Comparison of ENCODE assay signal across 1 cellular context in genomic region chr3:51538459-51539290, GRCh38.
TF ChIP-seq lines count a peak whose summit lies in the region.

Gene RAD54L2 (plus strand): TSS chr3:51538719. CDS start chr3:51590421, 51,702 bp downstream.

TF ChIP-seq in HepG2, 621 proteins besides CTCF, POLR2A, EP300 and RAD21 (continued from another document and continues in another):
- TF ChIP-seq TOPORS (CRISPR knock-in tag; IDR thresholded peaks at IDR 0.05) (peak; percentile 91), HMGA1 (CRISPR knock-in tag; conservative IDR thresholded peaks at IDR 0.05) (no peak), MXD3 (CRISPR knock-in tag; IDR thresholded peaks at IDR 0.05) (peak; percentile 94), CCAR2 (optimal IDR thresholded peaks at IDR 0.05; ENCODE audit: low read depth, low read length) (peak; percentile 97), SP1 (IDR thresholded peaks at IDR 0.05) (no peak), SP1 (CRISPR knock-in tag; IDR thresholded peaks at IDR 0.05) (peak; percentile 94), ZFP91 (CRISPR knock-in tag; IDR thresholded peaks at IDR 0.05; ENCODE audit: borderline replicate concordance) (peak; percentile 96), ZNF746 (CRISPR knock-in tag; IDR thresholded peaks at IDR 0.05) (no peak), ZUFSP (CRISPR knock-in tag; IDR thresholded peaks at IDR 0.05; ENCODE audit: borderline replicate concordance) (no peak), SRF (IDR thresholded peaks at IDR 0.05; ENCODE audit: low read depth, low read length) (peak; percentile 59; the same call in 1 of the 2 replicates), YEATS2 (CRISPR knock-in tag; IDR thresholded peaks at IDR 0.05; ENCODE audit: borderline replicate concordance) (peak; percentile 98), ZNF18 (CRISPR knock-in tag; IDR thresholded peaks at IDR 0.05; ENCODE audit: insufficient replicate concordance) (peak; percentile 61), ZNF639 (CRISPR knock-in tag; conservative IDR thresholded peaks at IDR 0.05) (peak; percentile 99), ZNF354B (CRISPR knock-in tag; IDR thresholded peaks at IDR 0.05) (no peak), PBX3 (CRISPR knock-in tag; IDR thresholded peaks at IDR 0.05; ENCODE audit: borderline replicate concordance) (no peak), ZSCAN12 (CRISPR knock-in tag; IDR thresholded peaks at IDR 0.05) (no peak), MAF1 (CRISPR knock-in tag; IDR thresholded peaks at IDR 0.05; ENCODE audit: borderline replicate concordance) (peak; percentile 93; the same call in 1 of the 2 replicates), NFYB (CRISPR knock-in tag; IDR thresholded peaks at IDR 0.05) (0 out of 2 replicates have a peak, but pooled peaks have one; percentile 33), ZFP36 (IDR thresholded peaks at IDR 0.05; ENCODE audit: borderline replicate concordance, low read depth, low read length, partially characterized antibody) (no peak), TAF1 (CRISPR knock-in tag; IDR thresholded peaks at IDR 0.05) (peak; percentile 96), SNAPC5 (CRISPR knock-in tag; IDR thresholded peaks at IDR 0.05; ENCODE audit: borderline replicate concordance) (peak; percentile 74; the same call in 1 of the 2 replicates), ZNF350 (CRISPR knock-in tag; IDR thresholded peaks at IDR 0.05; ENCODE audit: borderline replicate concordance, low read depth) (peak; percentile 61; the same call in 1 of the 2 replicates), DRAP1 (CRISPR knock-in tag; IDR thresholded peaks at IDR 0.05) (peak; percentile 57), TMF1 (CRISPR knock-in tag; IDR thresholded peaks at IDR 0.05; ENCODE audit: low read depth) (peak; percentile 97), BHLHE40 (IDR thresholded peaks at IDR 0.05; ENCODE audit: low read length) (no peak), THAP11 (CRISPR knock-in tag; IDR thresholded peaks at IDR 0.05) (peak; percentile 95), GATAD1 (CRISPR knock-in tag; IDR thresholded peaks at IDR 0.05) (peak; percentile 97), ZNF724P (CRISPR knock-in tag; IDR thresholded peaks at IDR 0.05; ENCODE audit: borderline replicate concordance) (0 out of 2 replicates have a peak, but pooled peaks have one; percentile 82), ELF3 (CRISPR knock-in tag; IDR thresholded peaks at IDR 0.05) (peak; percentile 80), GZF1 (CRISPR knock-in tag; IDR thresholded peaks at IDR 0.05) (peak; percentile 76; the same call in 1 of the 2 replicates), NPAS2 (CRISPR knock-in tag; IDR thresholded peaks at IDR 0.05; ENCODE audit: borderline replicate concordance) (no peak), ZXDC (CRISPR knock-in tag; IDR thresholded peaks at IDR 0.05) (peak; percentile 91), ZNF609 (CRISPR knock-in tag; IDR thresholded peaks at IDR 0.05; ENCODE audit: borderline replicate concordance) (peak; percentile 60; the same call in 1 of the 2 replicates), RELA (CRISPR knock-in tag; IDR thresholded peaks at IDR 0.05) (0 out of 2 replicates have a peak, but pooled peaks have one; percentile 66), ZNF672 (CRISPR knock-in tag; IDR thresholded peaks at IDR 0.05) (0 out of 2 replicates have a peak, but pooled peaks have one; percentile 81), ASH2L (IDR thresholded peaks at IDR 0.05; ENCODE audit: insufficient read length, low read depth, low read length) (peak; percentile 99), GLI4 (CRISPR knock-in tag; IDR thresholded peaks at IDR 0.05; ENCODE audit: borderline replicate concordance) (no peak)
